ENCODE assay signal across 24 cellular contexts in genomic region chr6:143328885-143329284, GRCh38.
DNase-seq lines count a peak whose midpoint lies in the region; ATAC-seq and TF ChIP-seq lines count a peak whose summit lies in the region.
"Had no signal": no experiment of that assay in that cellular context is flagged by ENCODE, and none has a peak within 500 bp of the region (broad histone marks: within the 10 kb centered on the region; RNA-seq: fewer than 3 reads in every experiment).

No MANE protein-coding gene starts in this region.

- WGBS in IMR-90 (ENCODE audit: extremely low coverage in 2 of 2, insufficient read length in 1 of 2), 2 experiments: no CpG with 5 or more reads among the region's 1 CpG

- H3K23ac ChIP-seq in IMR-90 (ENCODE audit: low read depth, low read length): no peak overlapping the region

- peaks cover 0 to 2% of the 10 kb centered on the region in 2 donors for H3K36me3 Mint-ChIP-seq in activated naive CD4-positive, alpha-beta T cell treated with anti-CD3 and anti-CD28 coated beads, Interleukin-2, amount 50 U/mL, for 72 hours
- H3K36me3 Mint-ChIP-seq: WTC11 had no signal

- no peak overlapping the region for H2BK20ac ChIP-seq in IMR-90 (ENCODE audit: low read depth, low read length)

- H3K18ac ChIP-seq in IMR-90 (ENCODE audit: low read depth, low read length): no peak overlapping the region

- H4K5ac ChIP-seq in IMR-90 (ENCODE audit: low read depth, low read length): no peak overlapping the region

- H3K14ac ChIP-seq in IMR-90 (replicated peaks; ENCODE audit: low read depth, low read length): no peak overlapping the region

- no peaks in the 10 kb centered on the region for H3K27me3 ChIP-seq in IMR-90 (ENCODE audit: control insufficient read depth, insufficient read depth, low read length)
- H3K27me3 ChIP-seq in foreskin keratinocyte: no peaks in the 10 kb centered on the region
- no peaks in the 10 kb centered on the region for H3K27me3 ChIP-seq in tibial artery
- H3K27me3 ChIP-seq: MG63, sigmoid colon, thyroid gland had no signal

- no peak overlapping the region for H3K4ac ChIP-seq in IMR-90 (ENCODE audit: low read depth, low read length)

- no peak overlapping the region for H3K9ac ChIP-seq in IMR-90 (ENCODE audit: low read depth, low read length)
- H3K9ac ChIP-seq: parathyroid adenoma had no signal

- no TSS peak for BruUV-seq in IMR-90 (replicated peaks; lab: Mats Ljungman, UMichigan)

- H2AFZ ChIP-seq in IMR-90 (replicated peaks; ENCODE audit: low read length, poor library complexity): no peak overlapping the region
- H2AFZ ChIP-seq: parathyroid adenoma had no signal

- H4K8ac ChIP-seq in IMR-90 (ENCODE audit: low read depth in 2 of 2, low read length in 2 of 2): no peak overlapping the region

- no peak overlapping the region for H3K4me3 ChIP-seq in IMR-90 (ENCODE audit: insufficient read depth, low read depth, low read length)
- no peak overlapping the region for H3K4me3 ChIP-seq in tibial artery
- H3K4me3 ChIP-seq: MG63, sigmoid colon, thyroid gland had no signal

- no peak overlapping the region for H3K4me2 ChIP-seq in IMR-90 (ENCODE audit: low read depth, low read length)

- no peak overlapping the region for H3K27ac ChIP-seq in IMR-90 (ENCODE audit: insufficient read depth, low read length)
- peak overlapping the region; percentile 98 for H3K27ac ChIP-seq in foreskin keratinocyte
- no peak overlapping the region for H3K27ac ChIP-seq in tibial artery
- H3K27ac ChIP-seq: parathyroid adenoma, sigmoid colon, thyroid gland had no signal

- no peaks in the 10 kb centered on the region for H4K20me1 ChIP-seq in IMR-90 (ENCODE audit: insufficient read depth, low read length)

- H2BK120ac ChIP-seq in IMR-90 (ENCODE audit: low read depth, low read length): no peak overlapping the region

- no peak overlapping the region for H3K27ac Mint-ChIP-seq in activated naive CD4-positive, alpha-beta T cell treated with anti-CD3 and anti-CD28 coated beads, Interleukin-2, amount 50 U/mL, for 72 hours
- H3K27ac Mint-ChIP-seq: CD4-positive, alpha-beta memory T cell; memory B cell; naive thymus-derived CD8-positive, alpha-beta T cell; T-cell; WTC11 had no signal

- no peak overlapping the region for H2BK15ac ChIP-seq in IMR-90 (ENCODE audit: low read depth, low read length)

- H2BK5ac ChIP-seq in IMR-90 (ENCODE audit: low read depth, low read length, poor library complexity, severe bottlenecking): no peak overlapping the region

- intact Hi-C loops in IMR-90 (cut with micrococcal nuclease): no loop called here
- intact Hi-C loops in tibial artery (cut with DNase I; ENCODE audit: low total_unique reads): no loop called here

- no peak for TF ChIP-seq POLR2A in IMR-90 (IDR thresholded peaks at IDR 0.05; ENCODE audit: low read depth, low read length)

- DNase-seq in EH (ENCODE audit: low read depth) (peak; percentile 60), IMR-90 (peak; percentile 27), amniotic epithelial cell (ENCODE audit: low read depth) (peak; percentile 43), foreskin keratinocyte (peak; percentile 98 to 99), tibial artery (no peak), NCI-H2107 treated with DMSO at 0.1 percent for 48 hours (lab: John Stamatoyannopoulos, UW; ENCODE audit: unreplicated experiment) (no peak)
- DNase-seq in activated naive CD4-positive, alpha-beta T cell treated with anti-CD3 and anti-CD28 coated beads, Interleukin-2, amount 50 U/mL, for 72 hours (ENCODE audit: low spot score in 2 of 2): no peak
- DNase-seq: activated CD4-positive, alpha-beta T cell treated with anti-CD3 and anti-CD28 coated beads, Interleukin-2, amount 50 U/mL, for 48 hours; activated naive CD4-positive, alpha-beta T cell; aorta; CD4-positive, alpha-beta memory T cell; effector memory CD4-positive, alpha-beta T cell; islet precursor cell; naive thymus-derived CD8-positive, alpha-beta T cell; sigmoid colon; stimulated activated naive CD4-positive, alpha-beta T cell; T-cell; thyroid gland had no signal

- TF ChIP-seq CTCF in IMR-90 (conservative IDR thresholded peaks at IDR 0.05; ENCODE audit: low read depth, low read length) (no peak), foreskin keratinocyte (conservative IDR thresholded peaks at IDR 0.05) (no peak), tibial artery (IDR thresholded peaks at IDR 0.05) (no peak)

- H2AK5ac ChIP-seq in IMR-90 (ENCODE audit: low read depth, low read length): no peak overlapping the region

- ATAC-seq in IMR-90 (ENCODE audit: low read depth) (no peak), foreskin keratinocyte (peak; percentile 76), HG03442 (IDR thresholded peaks at IDR 0.05; ENCODE audit: unreplicated experiment) (no peak)
- no peak for ATAC-seq in activated naive CD4-positive, alpha-beta T cell treated with anti-CD3 and anti-CD28 coated beads, Interleukin-2, amount 50 U/mL, for 72 hours
- ATAC-seq: naive thymus-derived CD8-positive, alpha-beta T cell; Right ventricle myocardium inferior; T-cell; WTC11 had no signal

- POLR2A ChIA-PET in IMR-90 (lab: Charles Lee; ENCODE audit: unreplicated experiment): no interaction called here

- H4K91ac ChIP-seq in IMR-90 (ENCODE audit: insufficient read depth, low read depth, low read length): no peak overlapping the region

- no peaks in the 10 kb centered on the region for H3K79me1 ChIP-seq in IMR-90 (ENCODE audit: low read depth in 1 of 2, low read length in 2 of 2)

- H3K56ac ChIP-seq in IMR-90 (ENCODE audit: extremely low read depth, insufficient read depth, low read length): no peak overlapping the region

- TF ChIP-seq RAD21 in IMR-90 (IDR thresholded peaks at IDR 0.05; ENCODE audit: low read length): no peak

- H3K9me3 ChIP-seq in IMR-90 (ENCODE audit: control insufficient read depth, insufficient read depth, low read length) (no peaks in the 10 kb centered on the region), tibial artery (no peaks in the 10 kb centered on the region)
- H3K9me3 ChIP-seq: MG63, sigmoid colon, thyroid gland had no signal

- peaks cover 3 to 5% of the 10 kb centered on the region in 2 donors for H3K9me3 Mint-ChIP-seq in activated naive CD4-positive, alpha-beta T cell treated with anti-CD3 and anti-CD28 coated beads, Interleukin-2, amount 50 U/mL, for 72 hours

- in situ Hi-C loops in IMR-90 (cut with MboI; ENCODE audit: low sequenced_read_pairs): no loop called here

- H3K36me3 ChIP-seq in IMR-90 (ENCODE audit: control insufficient read depth, insufficient read depth, low read length): no peaks in the 10 kb centered on the region
- peaks cover 0 to 8% (median 0%) of the 10 kb centered on the region in 3 donors for H3K36me3 ChIP-seq in tibial artery
- H3K36me3 ChIP-seq: MG63, thyroid gland had no signal

- peaks cover 3% of the 10 kb centered on the region; the same call in 1 of the 2 replicates for H3K4me1 ChIP-seq in IMR-90 (ENCODE audit: control insufficient read depth, insufficient read depth, low read length)
- H3K4me1 ChIP-seq in foreskin keratinocyte: peaks cover 63% of the 10 kb centered on the region
- no peaks in the 10 kb centered on the region for H3K4me1 ChIP-seq in tibial artery
- H3K4me1 ChIP-seq: parathyroid adenoma, thyroid gland had no signal

- H2AK9ac ChIP-seq in IMR-90 (replicated peaks; ENCODE audit: low read depth, low read length, poor library complexity): no peak overlapping the region

- CTCF ChIA-PET in IMR-90 (lab: Yijun Ruan, JAX): interaction anchor here (1.2 kb wide), 1 partner anchor 98 kb away, joined by 4 read pairs; no protein-coding TSS in a partner anchor

- H3K9me1 ChIP-seq in IMR-90 (ENCODE audit: insufficient read depth, low read length): 0 out of 2 replicates have a peak, but pooled peaks cover 4% of the 10 kb centered on the region

- dilution Hi-C loops in IMR-90 (cut with HindIII; ENCODE audit: low sequenced_read_pairs, unreplicated experiment): no loop called here

TF ChIP-seq in IMR-90, 13 proteins besides CTCF, POLR2A, EP300 and RAD21:
- TF ChIP-seq CEBPB (IDR thresholded peaks at IDR 0.05; ENCODE audit: low read depth, low read length) (no peak), MXI1 (IDR thresholded peaks at IDR 0.05; ENCODE audit: borderline replicate concordance, low read depth, low read length) (no peak), NFE2L2 (IDR thresholded peaks at IDR 0.05; ENCODE audit: low read depth, low read length) (no peak), MAZ (IDR thresholded peaks at IDR 0.05; ENCODE audit: borderline replicate concordance, low read depth, low read length) (no peak), BHLHE40 (IDR thresholded peaks at IDR 0.05; ENCODE audit: low read depth, low read length) (no peak), CHD1 (IDR thresholded peaks at IDR 0.05; ENCODE audit: low read depth, low read length) (no peak), RCOR1 (IDR thresholded peaks at IDR 0.05; ENCODE audit: insufficient replicate concordance, low read length) (no peak), FOS (IDR thresholded peaks at IDR 0.05; ENCODE audit: low read depth, low read length) (no peak), RFX5 (IDR thresholded peaks at IDR 0.05; ENCODE audit: low read depth, low read length) (no peak), ELK1 (IDR thresholded peaks at IDR 0.05; ENCODE audit: borderline replicate concordance, low read depth, low read length) (no peak), MAFK (IDR thresholded peaks at IDR 0.05; ENCODE audit: low read depth, low read length) (no peak), USF2 (IDR thresholded peaks at IDR 0.05; ENCODE audit: low read depth, low read length) (no peak), SMC3 (IDR thresholded peaks at IDR 0.05; ENCODE audit: low read depth, low read length) (no peak)

Comparison
In these comparisons a context has a peak if more than half of its experiments do, and no peak if none do; other contexts are left out.
1. DNase-seq: peak in EH (single experiment), IMR-90 (single experiment), amniotic epithelial cell (single experiment) and foreskin keratinocyte (2 of 2); none in tibial artery (0 of 2), NCI-H2107 treated with DMSO at 0.1 percent for 48 hours (single experiment) and activated naive CD4-positive, alpha-beta T cell treated with anti-CD3 and anti-CD28 coated beads, Interleukin-2, amount 50 U/mL, for 72 hours (0 of 2).